In genomic region chr10:26361946-26362345, GRCh38 we compare ENCODE assay signal across 14 cellular contexts.
"Had no signal": no experiment of that assay in that cellular context is flagged by ENCODE, and none has a peak within 500 bp of the region (broad histone marks: within the 10 kb centered on the region; RNA-seq: fewer than 3 reads in every experiment).

No MANE protein-coding gene starts in this region.

- DNase-seq: activated CD4-positive, CD25-positive, alpha-beta regulatory T cell treated with anti-CD3 and anti-CD28 coated beads, Interleukin-2, amount 50 U/mL, for 72 hours; activated naive CD8-positive, alpha-beta T cell treated with anti-CD3 and anti-CD28 coated beads for 36 hours; brain microvascular endothelial cell; cerebellar nuclear complex; effector memory CD4-positive, alpha-beta T cell; foreskin fibroblast; glutamatergic neuron; hypothalamus; nephron progenitor cell; occipital lobe; stimulated activated CD4-positive, alpha-beta T cell treated with anti-CD3 and anti-CD28 coated beads, Interleukin-2, amount 100 ng/mL, for 48 hours; stimulated activated naive B cell treated with anti-CD40 and anti-IgM and Interleukin-4, amounts not matched to agents 10 μg/mL and 1 μg/mL and 100 μg/mL, for 72 hours; T-helper 2 cell; transverse colon had no signal
